In genomic region chr1:156600733-156601121, GRCh38 we compare ENCODE assay signal across 8 cellular contexts. TPM values are rescaled to one million over a fixed set of nuclear protein-coding genes. Genes with fewer than 3 reads are reported as not detected.
DNase-seq lines count a peak whose midpoint lies in the region; ATAC-seq and TF ChIP-seq lines count a peak whose summit lies in the region.

No MANE protein-coding gene starts in this region.

- peak overlapping the region; percentile 83 for H3K9ac ChIP-seq in OCI-LY3 (ENCODE audit: low read length)

- intact Hi-C loops in CD8-positive, alpha-beta T cell (cut with DNase I, micrococcal nuclease) = loop anchor here (1.0 to 5.0 kb wide), 4 partner anchors 9 to 318 kb away; partner anchors contain the start of genes NAXE (in 2 of the 2), SMG5 (in 1 of the 2) and TMEM79 (in 1 of the 2)

- peak overlapping the region; percentile 98 for H3K4me3 Mint-ChIP-seq in CD8-positive, alpha-beta T cell
- H3K4me3 Mint-ChIP-seq in endothelial cell (ENCODE audit: unreplicated experiment) = peak overlapping the region; percentile 100

- POLR2A ChIA-PET in CD8-positive, alpha-beta T cell (lab: Charles Lee) = interaction anchor here (1.2 to 1.7 kb wide), 3 partner anchors 9 to 20 kb away, joined by 7 to 10 read pairs (median 8); partner anchors contain the start of gene NAXE

- H4K20me1 ChIP-seq in OCI-LY3 (ENCODE audit: insufficient read depth, low read length) = no peaks in the 10 kb centered on the region

- DNase-seq in CD8-positive, alpha-beta T cell = no peak
- DNase-seq in endothelial cell (ENCODE audit: low spot score) (no peak), glomerular visceral epithelial cell (ENCODE audit: extremely low spot score) (no peak), kidney tubule cell (ENCODE audit: low spot score) (no peak)
- no peak for DNase-seq in central memory CD4-positive, alpha-beta T cell
- DNase-seq in effector CD4-positive, alpha-beta T cell = no peak

- peak; percentile 4 for ATAC-seq in CD8-positive, alpha-beta T cell

- H3K27me3 Mint-ChIP-seq in CD8-positive, alpha-beta T cell (ENCODE audit: low read depth) = no peaks in the 10 kb centered on the region
- peaks cover 3% of the 10 kb centered on the region for H3K27me3 Mint-ChIP-seq in endothelial cell (ENCODE audit: unreplicated experiment)

- CTCF ChIA-PET in CD8-positive, alpha-beta T cell (lab: Charles Lee) = interaction anchor here (1.0 to 4.7 kb wide), 4 partner anchors 8 to 165 kb away, joined by 3 to 29 read pairs (median 4); no protein-coding TSS in a partner anchor

- H3K4me1 ChIP-seq in CD8-positive, alpha-beta T cell (ENCODE audit: insufficient read depth, low read length) = peaks cover 24% of the 10 kb centered on the region
- peaks cover 24% of the 10 kb centered on the region for H3K4me1 ChIP-seq in OCI-LY3 (ENCODE audit: low read length)
- peaks cover 9% of the 10 kb centered on the region for H3K4me1 ChIP-seq in neuron (ENCODE audit: insufficient read depth, low read length)

- H3K79me2 ChIP-seq in OCI-LY3 (ENCODE audit: low read length) = peaks cover 43% of the 10 kb centered on the region

- no peaks in the 10 kb centered on the region for H3K27me3 ChIP-seq in CD8-positive, alpha-beta T cell (ENCODE audit: insufficient read depth, low read length)
- no peaks in the 10 kb centered on the region for H3K27me3 ChIP-seq in OCI-LY3 (ENCODE audit: low read depth, low read length)
- H3K27me3 ChIP-seq in neuron (ENCODE audit: insufficient read depth, low read length) = no peaks in the 10 kb centered on the region

- H3K4me2 ChIP-seq in OCI-LY3 (ENCODE audit: low read length) = peak overlapping the region; percentile 72

- H3K36me3 Mint-ChIP-seq in CD8-positive, alpha-beta T cell = peaks cover 40% of the 10 kb centered on the region
- H3K36me3 Mint-ChIP-seq in endothelial cell (ENCODE audit: low read depth, unreplicated experiment) = peaks cover 11% of the 10 kb centered on the region

- H2AFZ ChIP-seq in OCI-LY3 (ENCODE audit: low read depth, low read length) = no peak overlapping the region
- peak overlapping the region; percentile 79 for H2AFZ ChIP-seq in neuron (ENCODE audit: low read depth, low read length)

- peak overlapping the region; percentile 98 for H3K27ac Mint-ChIP-seq in CD8-positive, alpha-beta T cell
- peak overlapping the region; percentile 98 for H3K27ac Mint-ChIP-seq in endothelial cell (ENCODE audit: unreplicated experiment)

- H3K4me1 Mint-ChIP-seq in CD8-positive, alpha-beta T cell (ENCODE audit: low read depth) = peaks cover 34% of the 10 kb centered on the region
- H3K4me1 Mint-ChIP-seq in endothelial cell (ENCODE audit: unreplicated experiment) = peaks cover 20% of the 10 kb centered on the region

- H3K4me3 ChIP-seq in CD8-positive, alpha-beta T cell (ENCODE audit: low read depth, low read length) = peak overlapping the region; percentile 65
- peak overlapping the region; percentile 80 for H3K4me3 ChIP-seq in OCI-LY3 (ENCODE audit: low read length)
- peak overlapping the region; percentile 77 for H3K4me3 ChIP-seq in neuron (ENCODE audit: low read length)

- peaks cover 26% of the 10 kb centered on the region for H3K36me3 ChIP-seq in CD8-positive, alpha-beta T cell (ENCODE audit: insufficient read depth, low read length)
- H3K36me3 ChIP-seq in OCI-LY3 (replicated peaks; ENCODE audit: low read depth, low read length) = peaks cover 33% of the 10 kb centered on the region
- peaks cover 25% of the 10 kb centered on the region for H3K36me3 ChIP-seq in neuron (ENCODE audit: insufficient read depth, low read length)

- H3K27ac ChIP-seq in CD8-positive, alpha-beta T cell (ENCODE audit: low read depth, low read length) = peak overlapping the region; percentile 57
- peak overlapping the region; percentile 60 for H3K27ac ChIP-seq in OCI-LY3 (ENCODE audit: low read length)

- no peak for TF ChIP-seq CTCF in CD8-positive, alpha-beta T cell (IDR thresholded peaks at IDR 0.05)
- no peak for TF ChIP-seq CTCF in OCI-LY3 (IDR thresholded peaks at IDR 0.05; ENCODE audit: low read depth, low read length)
- no peak for TF ChIP-seq CTCF in endothelial cell (IDR thresholded peaks at IDR 0.05; ENCODE audit: unreplicated experiment)

- H3K9me3 ChIP-seq in CD8-positive, alpha-beta T cell (ENCODE audit: low read length) = no peaks in the 10 kb centered on the region
- H3K9me3 ChIP-seq in OCI-LY3 (ENCODE audit: insufficient read depth, low read length) = no peaks in the 10 kb centered on the region
- H3K9me3 ChIP-seq in neuron (ENCODE audit: low read length) = no peaks in the 10 kb centered on the region

- H3K9me3 Mint-ChIP-seq in CD8-positive, alpha-beta T cell = no peaks in the 10 kb centered on the region
- no peaks in the 10 kb centered on the region for H3K9me3 Mint-ChIP-seq in endothelial cell (ENCODE audit: unreplicated experiment)

RNA-seq across cellular contexts. Expression of gene GPATCH4, which starts 0.6 kb away (rescaled TPM):
- total RNA-seq in CD8-positive, alpha-beta T cell = 10 to 100 TPM; 46.4 to 46.7 TPM
- 18.6 TPM for total RNA-seq in endothelial cell (ENCODE audit: unreplicated experiment)

RNA-seq across cellular contexts. Expression of gene NAXE, which starts 9.2 kb away (rescaled TPM):
- total RNA-seq in CD8-positive, alpha-beta T cell = 10 to 100 TPM; 18.4 TPM
- total RNA-seq in endothelial cell (ENCODE audit: unreplicated experiment) = 190 TPM

RNA-seq across cellular contexts. Expression of gene HAPLN2, which starts 18.5 kb away (rescaled TPM):
- total RNA-seq in CD8-positive, alpha-beta T cell = under 1 TPM; 0.24 to 0.39 TPM
- 1.3 TPM for total RNA-seq in endothelial cell (ENCODE audit: unreplicated experiment)

RNA-seq across cellular contexts. Expression of gene TTC24, which starts 21.2 kb away (rescaled TPM):
- total RNA-seq in CD8-positive, alpha-beta T cell = 10 to 100 TPM; 21.3 to 21.5 TPM
- total RNA-seq in endothelial cell (ENCODE audit: unreplicated experiment) = not detected

RNA-seq across cellular contexts. Expression of gene IQGAP3, which starts 28.4 kb away (rescaled TPM):
- total RNA-seq in CD8-positive, alpha-beta T cell = under 1 TPM in 1 of 2 experiments, not detected in 1; 0.05 TPM
- total RNA-seq in endothelial cell (ENCODE audit: unreplicated experiment) = 13.1 TPM
